Comparison of ENCODE assay signal across 8 cellular contexts in the genomic region with DNA sequence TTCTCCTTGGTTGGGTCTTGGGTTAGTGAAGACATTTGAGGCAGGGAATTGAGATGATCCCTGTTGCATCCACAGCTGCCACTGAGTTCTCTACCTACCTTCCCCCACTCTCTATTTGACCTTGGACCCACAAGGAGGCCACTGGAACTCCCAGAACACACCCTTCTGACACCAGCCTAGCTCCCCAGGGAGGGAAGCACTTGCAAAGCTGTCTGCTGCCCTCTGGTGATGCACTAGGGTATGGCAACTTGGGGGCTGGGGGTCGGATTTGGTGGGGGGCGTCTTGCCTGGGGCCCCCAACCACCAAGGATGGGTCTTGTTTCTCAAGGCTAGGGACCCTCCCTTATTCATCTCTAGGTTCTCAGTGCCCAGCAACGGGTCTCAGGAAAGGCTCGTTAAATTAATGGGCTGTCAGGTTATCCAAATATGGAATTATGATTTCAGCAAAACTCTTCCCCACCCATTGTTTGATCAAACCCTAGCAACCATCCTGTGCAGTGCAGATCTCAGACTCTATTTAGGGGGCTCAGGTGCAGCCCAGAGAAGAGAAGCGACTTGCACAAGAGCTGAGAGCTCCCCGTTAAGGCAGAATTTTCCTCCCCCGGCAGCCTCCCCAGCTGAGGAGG.
DNase-seq lines count a peak whose midpoint lies in the region; ATAC-seq, FAIRE-seq and TF ChIP-seq lines count a peak whose summit lies in the region.

No MANE protein-coding gene starts in this region.

- H3K9me3 Mint-ChIP-seq in CD8-positive, alpha-beta T cell: no peaks in the 10 kb centered on the region

- no peaks in the 10 kb centered on the region for H3K9me3 ChIP-seq in A673 (ENCODE audit: low read depth, low read length, poor library complexity, severe bottlenecking)
- no peaks in the 10 kb centered on the region for H3K9me3 ChIP-seq in DOHH2 (ENCODE audit: control insufficient read depth, insufficient read depth, low read length)
- H3K9me3 ChIP-seq in PC-9 (ENCODE audit: insufficient read depth, low read depth): no peaks in the 10 kb centered on the region
- H3K9me3 ChIP-seq in hepatocyte (ENCODE audit: low read depth): no peaks in the 10 kb centered on the region
- no peaks in the 10 kb centered on the region for H3K9me3 ChIP-seq in CD8-positive, alpha-beta T cell (ENCODE audit: low read length)

- CTCF ChIA-PET in A673 (lab: Charles Lee) (interaction anchor here (0.6 to 0.9 kb wide), 4 partner anchors 8 to 380 kb away, joined by 3 to 5 read pairs (median 4); no protein-coding TSS in a partner anchor), PC-9 (lab: Charles Lee) (no interaction called here)
- CTCF ChIA-PET in CD8-positive, alpha-beta T cell (lab: Charles Lee): no interaction called here

- WGBS in hepatocyte (ENCODE audit: low lambda C conversion rate, missing lambda C conversion rate): 66% methylated on average over 7 of the region's 7 CpGs

- no peaks in the 10 kb centered on the region for H3K9me2 ChIP-seq in DOHH2 (replicated peaks; ENCODE audit: control insufficient read depth, low read length)
- H3K9me2 ChIP-seq in PC-9 (ENCODE audit: insufficient read depth): no peaks in the 10 kb centered on the region
- no peaks in the 10 kb centered on the region for H3K9me2 ChIP-seq in hepatocyte (replicated peaks; ENCODE audit: insufficient read depth)

- H3K27me3 ChIP-seq in A673 (replicated peaks; ENCODE audit: insufficient read depth, low read depth, low read length, poor library complexity) (no peaks in the 10 kb centered on the region), DOHH2 (ENCODE audit: control insufficient read depth, low read length) (no peaks in the 10 kb centered on the region), PC-9 (ENCODE audit: insufficient read depth, low read depth) (peaks cover 17% of the 10 kb centered on the region), hepatocyte (peaks cover 16% of the 10 kb centered on the region)
- H3K27me3 ChIP-seq in CD8-positive, alpha-beta T cell (ENCODE audit: insufficient read depth, low read length): no peaks in the 10 kb centered on the region

- H3K4me1 ChIP-seq in A673 (ENCODE audit: insufficient read depth, low read length, poor library complexity, severe bottlenecking) (peaks cover 7% of the 10 kb centered on the region), DOHH2 (ENCODE audit: control insufficient read depth, low read length) (no peaks in the 10 kb centered on the region), PC-9 (replicated peaks; ENCODE audit: insufficient read depth) (no peaks in the 10 kb centered on the region), hepatocyte (ENCODE audit: insufficient read depth) (no peaks in the 10 kb centered on the region)
- H3K4me1 ChIP-seq in CD8-positive, alpha-beta T cell (ENCODE audit: insufficient read depth, low read length): no peaks in the 10 kb centered on the region

- DNase-seq in A673 (ENCODE audit: low spot score) (peak; percentile 46), PC-9 (no peak), hepatocyte (ENCODE audit: low spot score) (no peak), frontal cortex (ENCODE audit: low spot score in 2 of 2) (no peak), sciatic nerve (ENCODE audit: low spot score) (no peak), coronary artery (ENCODE audit: low spot score) (no peak)
- no peak for DNase-seq in CD8-positive, alpha-beta T cell

- no peak for FAIRE-seq in frontal cortex (lab: Jason Lieb, UNC)

- peaks cover 12% of the 10 kb centered on the region for H3K27me3 Mint-ChIP-seq in CD8-positive, alpha-beta T cell (ENCODE audit: low read depth)

- no peak overlapping the region for H3K4me3 Mint-ChIP-seq in CD8-positive, alpha-beta T cell

- no peak overlapping the region for H3K27ac ChIP-seq in A673 (ENCODE audit: low read depth, low read length, poor library complexity, severe bottlenecking)
- H3K27ac ChIP-seq in DOHH2 (ENCODE audit: low read depth, low read length): no peak overlapping the region
- no peak overlapping the region for H3K27ac ChIP-seq in PC-9
- no peak overlapping the region for H3K27ac ChIP-seq in hepatocyte
- H3K27ac ChIP-seq in CD8-positive, alpha-beta T cell (ENCODE audit: low read depth, low read length): no peak overlapping the region
- H3K27ac ChIP-seq in coronary artery: no peak overlapping the region

- H3K79me2 ChIP-seq in DOHH2 (ENCODE audit: control insufficient read depth, low read length) (no peaks in the 10 kb centered on the region), PC-9 (ENCODE audit: low read depth) (no peaks in the 10 kb centered on the region), hepatocyte (no peaks in the 10 kb centered on the region)

- no peak overlapping the region for H2AFZ ChIP-seq in PC-9
- no peak overlapping the region for H2AFZ ChIP-seq in hepatocyte

- intact Hi-C loops in A673 (cut with micrococcal nuclease; ENCODE audit: unreplicated experiment) (no loop called here), PC-9 (cut with micrococcal nuclease; ENCODE audit: unreplicated experiment) (no loop called here), sciatic nerve (cut with DNase I) (no loop called here)
- intact Hi-C loops in CD8-positive, alpha-beta T cell (cut with DNase I, micrococcal nuclease): loop anchor here in 1 of 2 experiments (5.0 kb wide), 1 partner anchor 641 kb away; no protein-coding TSS in a partner anchor

- no peaks in the 10 kb centered on the region for H4K20me1 ChIP-seq in DOHH2 (ENCODE audit: control insufficient read depth, insufficient read depth, low read depth, low read length)
- no peaks in the 10 kb centered on the region for H4K20me1 ChIP-seq in PC-9 (ENCODE audit: insufficient read depth)
- H4K20me1 ChIP-seq in hepatocyte (ENCODE audit: insufficient read depth, poor library complexity, severe bottlenecking): no peaks in the 10 kb centered on the region

- H3K4me1 Mint-ChIP-seq in CD8-positive, alpha-beta T cell (ENCODE audit: low read depth): no peaks in the 10 kb centered on the region

- TF ChIP-seq CTCF in A673 (conservative IDR thresholded peaks at IDR 0.05; ENCODE audit: low read depth, low read length) (peak; percentile 79), DOHH2 (IDR thresholded peaks at IDR 0.05; ENCODE audit: low read depth, low read length, poor library complexity, severe bottlenecking) (peak; percentile 80), PC-9 (conservative IDR thresholded peaks at IDR 0.05) (peak; percentile 50; the same call in 1 of the 2 replicates), hepatocyte (IDR thresholded peaks at IDR 0.05; ENCODE audit: poor library complexity) (peak; percentile 45), coronary artery (IDR thresholded peaks at IDR 0.05) (no peak)
- no peak for TF ChIP-seq CTCF in CD8-positive, alpha-beta T cell (IDR thresholded peaks at IDR 0.05)

- H3F3A ChIP-seq in DOHH2 (ENCODE audit: control insufficient read depth, insufficient read depth) (no peaks in the 10 kb centered on the region), PC-9 (ENCODE audit: insufficient read depth, low read depth) (no peaks in the 10 kb centered on the region)

- BruUV-seq in A673 (replicated peaks; lab: Mats Ljungman, UMichigan): no TSS peak
- BruUV-seq in PC-9 (replicated peaks; lab: Mats Ljungman, UMichigan): no TSS peak

- no peak for ATAC-seq in CD8-positive, alpha-beta T cell
- ATAC-seq in sciatic nerve: no peak

- no peak overlapping the region for H3K27ac Mint-ChIP-seq in CD8-positive, alpha-beta T cell

- POLR2A ChIA-PET in A673 (lab: Charles Lee; ENCODE audit: low non-redundant PET): no interaction called here
- POLR2A ChIA-PET in PC-9 (lab: Charles Lee; ENCODE audit: unreplicated experiment): no interaction called here
- POLR2A ChIA-PET in CD8-positive, alpha-beta T cell (lab: Charles Lee): no interaction called here

- no peak overlapping the region for H3K4me2 ChIP-seq in DOHH2 (ENCODE audit: low read length)
- no peak overlapping the region for H3K4me2 ChIP-seq in PC-9
- H3K4me2 ChIP-seq in hepatocyte: no peak overlapping the region

- no peak overlapping the region for H3K4me3 ChIP-seq in A673 (ENCODE audit: low read depth, low read length, poor library complexity, severe bottlenecking)
- H3K4me3 ChIP-seq in DOHH2 (ENCODE audit: low read length): no peak overlapping the region
- no peak overlapping the region for H3K4me3 ChIP-seq in PC-9
- no peak overlapping the region for H3K4me3 ChIP-seq in hepatocyte
- no peak overlapping the region for H3K4me3 ChIP-seq in CD8-positive, alpha-beta T cell (ENCODE audit: low read depth, low read length)
- no peak overlapping the region for H3K4me3 ChIP-seq in coronary artery

- no peaks in the 10 kb centered on the region for H3K36me3 ChIP-seq in A673 (ENCODE audit: insufficient read depth, low read length, poor library complexity, severe bottlenecking)
- no peaks in the 10 kb centered on the region for H3K36me3 ChIP-seq in DOHH2 (ENCODE audit: control insufficient read depth, low read length)
- H3K36me3 ChIP-seq in PC-9 (ENCODE audit: low read depth): no peaks in the 10 kb centered on the region
- H3K36me3 ChIP-seq in hepatocyte (replicated peaks; ENCODE audit: insufficient read depth, low read depth): no peaks in the 10 kb centered on the region
- no peaks in the 10 kb centered on the region for H3K36me3 ChIP-seq in CD8-positive, alpha-beta T cell (ENCODE audit: insufficient read depth, low read length)

- no peaks in the 10 kb centered on the region for H3K36me3 Mint-ChIP-seq in CD8-positive, alpha-beta T cell

Comparison
In these comparisons a context has a peak if more than half of its experiments do, and no peak if none do; other contexts are left out.
1. CTCF ChIP-seq: peak in A673 (single experiment), DOHH2 (single experiment), PC-9 (single experiment) and hepatocyte (single experiment); none in CD8-positive, alpha-beta T cell (single experiment) and coronary artery (single experiment).